16 cellular contexts compared by ENCODE assay signal in the genomic region with DNA sequence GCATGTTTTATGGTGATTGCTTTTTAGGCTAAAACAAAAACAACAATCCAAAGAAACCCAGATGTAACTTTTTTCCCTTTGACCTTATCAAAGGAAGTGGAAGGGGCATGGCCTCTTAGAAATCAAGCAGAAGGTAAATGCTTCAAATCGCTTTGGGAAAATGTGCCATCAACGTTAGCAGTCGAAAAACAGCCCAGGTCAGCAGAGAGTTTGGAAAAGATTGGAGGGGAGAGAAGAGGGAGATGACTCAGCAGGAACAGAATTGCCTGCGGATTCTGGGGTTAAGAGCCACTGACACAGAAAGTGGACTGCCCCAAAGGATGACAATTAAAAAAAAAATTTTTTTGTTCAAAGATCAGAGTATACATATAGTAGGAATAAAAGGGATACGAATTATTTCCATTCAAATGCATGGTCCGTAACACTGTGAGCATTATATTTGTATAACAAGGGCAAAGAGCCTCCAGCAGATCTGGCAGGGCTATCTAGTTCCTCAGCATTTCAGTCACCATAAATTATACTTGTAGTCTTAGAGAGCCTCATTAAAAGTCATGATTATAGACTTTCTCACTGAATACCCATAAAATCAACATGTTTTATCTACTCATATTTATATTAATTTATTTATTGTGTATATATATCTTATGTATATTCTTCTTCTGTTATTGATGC.
DNase-seq lines count a peak whose midpoint lies in the region; ATAC-seq and TF ChIP-seq lines count a peak whose summit lies in the region.
"Had no signal": no experiment of that assay in that cellular context is flagged by ENCODE, and none has a peak within 500 bp of the region (broad histone marks: within the 10 kb centered on the region; RNA-seq: fewer than 3 reads in every experiment).

No MANE protein-coding gene starts in this region.

- no peak overlapping the region for H3T11ph ChIP-seq in H9 (ENCODE audit: low read length)

- H3K9me3 Mint-ChIP-seq in H9 = no peaks in the 10 kb centered on the region

- no peak overlapping the region for H4K91ac ChIP-seq in H9 (ENCODE audit: insufficient read length, low read depth, low read length)

- TF ChIP-seq CTCF in H9 (conservative IDR thresholded peaks at IDR 0.05) (no peak), osteoblast (IDR thresholded peaks at IDR 0.05; ENCODE audit: extremely low read depth, low read depth, low read length) (no peak)

- no peak overlapping the region for H4K5ac ChIP-seq in H9 (ENCODE audit: insufficient read length, low read depth, low read length)

- H2BK20ac ChIP-seq in H9 (ENCODE audit: low read depth, low read length, poor library complexity, severe bottlenecking) = no peak overlapping the region

- H3K9me3 ChIP-seq in H9 (ENCODE audit: control insufficient read depth, low read depth, low read length) (no peaks in the 10 kb centered on the region), osteoblast (ENCODE audit: low read depth, low read length) (no peaks in the 10 kb centered on the region)
- H3K9me3 ChIP-seq: ovary, thoracic aorta had no signal

- no peaks in the 10 kb centered on the region; the same call in 1 of the 2 replicates for H3K4me1 ChIP-seq in H9 (ENCODE audit: insufficient read depth, low read length)
- H3K4me1 ChIP-seq in osteoblast (ENCODE audit: insufficient read depth, low read length) = peaks cover 4% of the 10 kb centered on the region

- H3K79me2 ChIP-seq in H9 (ENCODE audit: insufficient read depth, low read length) (no peaks in the 10 kb centered on the region), osteoblast (ENCODE audit: insufficient read depth, low read length) (no peaks in the 10 kb centered on the region)

- no peak overlapping the region for H3K23ac ChIP-seq in H9 (ENCODE audit: insufficient read length, low read depth, low read length)

- H3K27me3 ChIP-seq in H9 (ENCODE audit: insufficient read depth, low read length) (no peaks in the 10 kb centered on the region), osteoblast (ENCODE audit: insufficient read depth, low read length) (no peaks in the 10 kb centered on the region)
- H3K27me3 ChIP-seq: ovary had no signal

- DNase-seq in H9 (no peak), SHP77 treated with DMSO at 0.1 percent for 48 hours (lab: John Stamatoyannopoulos, UW) (peak; percentile 35), glomerular visceral epithelial cell (ENCODE audit: extremely low spot score) (peak; percentile 26), osteoblast (ENCODE audit: insufficient read length, low spot score, missing footprints) (no peak), NCI-H2107 (lab: John Stamatoyannopoulos, UW) (no peak)
- no peak for DNase-seq in stimulated activated CD4-positive, alpha-beta T cell treated with anti-CD3 and anti-CD28 coated beads, Interleukin-4, amount 100 ng/mL, for 4 hours
- DNase-seq: activated effector memory CD4-positive, alpha-beta T cell treated with anti-CD3 and anti-CD28 coated beads, Interleukin-2, amount 50 U/mL, for 16 hours; aorta; kidney; ovary; stimulated activated CD4-positive, alpha-beta T cell treated with anti-CD3 and anti-CD28 coated beads, Interleukin-4, amount 100 ng/mL, for 24 hours; T-helper 2 cell had no signal

- H3K4ac ChIP-seq in H9 (ENCODE audit: low read depth, low read length) = no peak overlapping the region

- no peak overlapping the region for H3K14ac ChIP-seq in H9 (ENCODE audit: insufficient read depth, low read length)

- peak overlapping the region; percentile 20 to 93 (median 80); a peak in 6 of 7 replicates for H3K27ac Mint-ChIP-seq in H9
- H3K27ac Mint-ChIP-seq: B cell had no signal

- no peaks in the 10 kb centered on the region for H3K36me3 ChIP-seq in osteoblast (ENCODE audit: insufficient read depth, low read length)
- H3K36me3 ChIP-seq: ovary, thoracic aorta had no signal

- no peak for ATAC-seq in HG02970 (IDR thresholded peaks at IDR 0.05; ENCODE audit: low FRiP score, unreplicated experiment)

- H3K4me3 ChIP-seq in osteoblast (ENCODE audit: insufficient read depth, low read length) = no peak overlapping the region
- H3K4me3 ChIP-seq: coronary artery, ovary, thoracic aorta had no signal

- no peak overlapping the region for H3K4me2 ChIP-seq in H9 (ENCODE audit: insufficient read depth, insufficient read length, low read length)
- H3K4me2 ChIP-seq in osteoblast (ENCODE audit: insufficient read depth, low read length) = peak overlapping the region; percentile 9

- H3K18ac ChIP-seq in H9 (ENCODE audit: insufficient read length, low read depth, low read length) = no peak overlapping the region

- H2AK5ac ChIP-seq in H9 (ENCODE audit: insufficient read length, low read length) = no peak overlapping the region

- no peak overlapping the region for H2BK15ac ChIP-seq in H9 (ENCODE audit: low read depth, low read length)

- H2BK120ac ChIP-seq in H9 (ENCODE audit: low read depth, low read length, poor library complexity, severe bottlenecking) = no peak overlapping the region

- no peak overlapping the region for H2AFZ ChIP-seq in H9 (ENCODE audit: low read length)
- H2AFZ ChIP-seq in osteoblast (ENCODE audit: low read length) = no peak overlapping the region

- H3K27ac ChIP-seq in H9 (ENCODE audit: insufficient read length, low read depth, low read length) (peak overlapping the region; percentile 33), osteoblast (ENCODE audit: low read depth, low read length) (no peak overlapping the region)
- H3K27ac ChIP-seq: coronary artery, ovary, thoracic aorta had no signal

- H3K27me3 Mint-ChIP-seq in H9 (ENCODE audit: low read depth) = no peaks in the 10 kb centered on the region
- H3K27me3 Mint-ChIP-seq: B cell had no signal

- H2BK5ac ChIP-seq in H9 (ENCODE audit: insufficient read length, low read length) = no peak overlapping the region

- peak overlapping the region in 1 of 2 experiments; percentile 13; a peak in 2 of 5 replicates for H3K4me3 Mint-ChIP-seq in H9
- H3K4me3 Mint-ChIP-seq: B cell had no signal

- H3K23me2 ChIP-seq in H9 (ENCODE audit: insufficient read length, low read depth, low read length, poor library complexity, severe bottlenecking) = no peaks in the 10 kb centered on the region

- H3K79me1 ChIP-seq in H9 (ENCODE audit: insufficient read depth, low read depth, low read length, poor library complexity, severe bottlenecking) = no peaks in the 10 kb centered on the region

- H3K56ac ChIP-seq in H9 (ENCODE audit: insufficient read length, low read depth, low read length) = no peak overlapping the region

- WGBS in H9 (ENCODE audit: extremely low coverage, insufficient read length, low lambda C conversion rate) = no CpG with 5 or more reads among the region's 6 CpGs

- H3K36me3 Mint-ChIP-seq in H9 (ENCODE audit: insufficient read depth in 1 of 3, low read depth in 3 of 3) = no peaks in the 10 kb centered on the region

- peaks cover 19 to 20% of the 10 kb centered on the region in 2 experiments for H3K4me1 Mint-ChIP-seq in H9
- H3K4me1 Mint-ChIP-seq: B cell had no signal

- no peak overlapping the region for H4K8ac ChIP-seq in H9 (replicated peaks; ENCODE audit: insufficient read length, low read depth, low read length)

- no peaks in the 10 kb centered on the region for H4K20me1 ChIP-seq in H9 (ENCODE audit: control insufficient read depth, insufficient read depth, insufficient read length)
- no peaks in the 10 kb centered on the region for H4K20me1 ChIP-seq in osteoblast (ENCODE audit: insufficient read depth, low read length)

- no peak overlapping the region for H3K9ac ChIP-seq in H9 (ENCODE audit: extremely low read depth, insufficient read length, low read length)

- no peak overlapping the region for H2BK12ac ChIP-seq in H9 (ENCODE audit: insufficient read length, low read depth, low read length)

Comparison
In these comparisons a context has a peak if more than half of its experiments do, and no peak if none do; other contexts are left out.
1. DNase-seq: peak in SHP77 treated with DMSO at 0.1 percent for 48 hours (single experiment) and glomerular visceral epithelial cell (single experiment); none in H9 (single experiment), osteoblast (single experiment), stimulated activated CD4-positive, alpha-beta T cell treated with anti-CD3 and anti-CD28 coated beads, Interleukin-4, amount 100 ng/mL, for 4 hours (0 of 2) and NCI-H2107 (single experiment).